8 cellular contexts compared by ENCODE assay signal in the genomic region with DNA sequence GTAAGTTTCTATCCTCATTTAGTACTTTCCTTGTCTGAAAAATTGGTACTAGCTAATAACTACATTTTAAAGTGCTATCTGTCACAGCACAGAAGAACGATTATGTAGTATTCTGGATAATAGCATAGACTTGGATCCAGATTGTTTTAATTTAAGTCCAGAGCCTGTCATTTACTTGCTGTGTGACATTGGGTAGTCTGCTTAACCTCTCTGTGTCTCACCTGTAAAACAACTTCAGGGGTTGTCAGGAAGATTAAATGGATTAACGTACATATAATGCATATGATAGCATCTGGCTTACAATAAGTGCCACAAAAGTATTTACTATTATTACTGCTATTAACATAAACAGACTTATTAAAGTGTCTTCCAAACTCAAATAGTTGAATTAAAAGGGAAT.
"Had no signal": no experiment of that assay in that cellular context is flagged by ENCODE, and none has a peak within 500 bp of the region (broad histone marks: within the 10 kb centered on the region; RNA-seq: fewer than 3 reads in every experiment).

No MANE protein-coding gene starts in this region.

- FAIRE-seq: HepG2, HTR-8/SVneo had no signal

- H3K4me2 ChIP-seq: KMS-11 had no signal

- H3K27ac Mint-ChIP-seq: IgD-negative memory B cell had no signal

- DNase-seq: IMR-90, KBM-7, KG1 had no signal

- H3K9me3 Mint-ChIP-seq: IgD-negative memory B cell had no signal

- H3K36me3 Mint-ChIP-seq: IgD-negative memory B cell had no signal

- ATAC-seq: HepG2 had no signal

- H3K4me3 Mint-ChIP-seq: IgD-negative memory B cell had no signal

- H3K27ac ChIP-seq: HL-60, KMS-11 had no signal

- H3K9ac ChIP-seq: KMS-11 had no signal

- H3K27me3 Mint-ChIP-seq: IgD-negative memory B cell had no signal
